In genomic region chrX:154762529-154763296, GRCh38 we compare ENCODE assay signal across 8 cellular contexts. TPM values are rescaled to one million over a fixed set of nuclear protein-coding genes. Genes with fewer than 3 reads are reported as not detected.
DNase-seq lines count a peak whose midpoint lies in the region; ATAC-seq, FAIRE-seq and TF ChIP-seq lines count a peak whose summit lies in the region.

Gene DKC1 (plus strand): TSS chrX:154762864. CDS start chrX:154762966, 102 bp downstream.

- peak within 1 kb of the TSS; percentile 78 for H3K9ac ChIP-seq in HepG2 (ENCODE audit: insufficient read depth, low read depth, low read length)

- DNase-seq in C1 segment of cervical spinal cord (lab: John Stamatoyannopoulos, UW) (peak; percentile 14 to 93 (median 86)), NCI-H69 (lab: John Stamatoyannopoulos, UW) (peak; percentile 97), HepG2 (ENCODE audit: low spot score) (peak; percentile 88)
- DNase-seq in activated CD4-positive, alpha-beta T cell treated with anti-CD3 and anti-CD28 coated beads, Interleukin-2, amount 50 U/mL, for 1 hour, result peak; percentile 92
- DNase-seq in stimulated activated CD4-positive, alpha-beta T cell treated with anti-CD3 and anti-CD28 coated beads, Interleukin-4, amount 100 ng/mL, for 1 hour, result peak; percentile 94

- CTCF ChIA-PET in HepG2 (lab: Yijun Ruan, JAX; ENCODE audit: low intra/inter-chr PET ratio, low total read pairs), result no interaction called here

- H2AFZ ChIP-seq in HepG2 (ENCODE audit: low read length), result peak within 1 kb of the TSS; percentile 46

- no peaks in the 10 kb centered on the region; a peak in 1 of 5 replicates for H3K27me3 ChIP-seq in HepG2 (ENCODE audit: control insufficient read depth in 1 of 2, insufficient read depth in 2 of 2, low read length in 2 of 2)

- 0% methylated on average over 1 of the region's 85 CpGs for WGBS in HepG2 (ENCODE audit: low lambda C conversion rate)

- peak within 1 kb of the TSS; percentile 84 for H3K4me2 ChIP-seq in HepG2 (ENCODE audit: low read depth, low read length)

- peak; percentile 47 to 81; a peak in 3 of 4 replicates for TF ChIP-seq POLR2A in HepG2 (IDR thresholded peaks at IDR 0.05; ENCODE audit: insufficient read depth in 1 of 2, low read depth in 2 of 2, low read length in 2 of 2)

- H3K27ac ChIP-seq in HepG2 (ENCODE audit: extremely low read length, insufficient read depth, low read length), result peak within 1 kb of the TSS; percentile 77

- intact Hi-C loops in dendritic cell treated with granulocyte-macrophage colony-stimulating factor and Interleukin-4, amounts not matched to agents 40 ng/mL and 50 ng/mL, for 4 days (cut with micrococcal nuclease), result loop anchor here (1.0 kb wide), 1 partner anchor 12 kb away; no protein-coding TSS in a partner anchor
- intact Hi-C loops in HepG2 (cut with micrococcal nuclease; ENCODE audit: unreplicated experiment), result loop anchor here (1.0 kb wide), 1 partner anchor 37 kb away; no protein-coding TSS in a partner anchor

- H3K9me3 ChIP-seq in HepG2 (ENCODE audit: low read length), result no peaks in the 10 kb centered on the region

- H4K20me1 ChIP-seq in HepG2 (ENCODE audit: insufficient read depth, low read length), result no peaks in the 10 kb centered on the region

- no peak for TF ChIP-seq RAD21 in HepG2 (CRISPR knock-in tag; IDR thresholded peaks at IDR 0.05)

- ATAC-seq in GM19328 (IDR thresholded peaks at IDR 0.05; ENCODE audit: unreplicated experiment) (peak; percentile 86), HG03520 (IDR thresholded peaks at IDR 0.05; ENCODE audit: unreplicated experiment) (peak; percentile 83), HepG2 (peak; percentile 94)

- peak within 1 kb of the TSS; percentile 46 to 69 (median 65); a peak in 5 of 6 replicates for H3K4me3 ChIP-seq in HepG2 (replicated peaks in 1 of 3; ENCODE audit: insufficient read depth in 1 of 3, low read depth in 2 of 3, low read length in 3 of 3)

- H3K4me1 Mint-ChIP-seq in dendritic cell treated with granulocyte-macrophage colony-stimulating factor and Interleukin-4, amounts not matched to agents 40 ng/mL and 50 ng/mL, for 4 days (ENCODE audit: low read depth), result peaks cover 9% of the 10 kb centered on the region

- no peaks in the 10 kb centered on the region for H3K27me3 Mint-ChIP-seq in dendritic cell treated with granulocyte-macrophage colony-stimulating factor and Interleukin-4, amounts not matched to agents 40 ng/mL and 50 ng/mL, for 4 days

- POLR2A ChIA-PET in HepG2 (lab: Yijun Ruan, JAX), result interaction anchor here (1.0 to 2.0 kb wide), 6 partner anchors 14 to 226 kb away, joined by 3 to 23 read pairs (median 4); partner anchors contain the start of genes IKBKG and MPP1

- TF ChIP-seq EP300 in HepG2 (IDR thresholded peaks at IDR 0.05; ENCODE audit: low read depth in 2 of 2, low read length in 2 of 2), result no peak
- no peak for TF ChIP-seq EP300 in HepG2 (CRISPR knock-in tag; IDR thresholded peaks at IDR 0.05; ENCODE audit: borderline replicate concordance)

- 0 out of 2 replicates have a peak, but pooled peaks have one; percentile 1 for TF ChIP-seq CTCF in HepG2 (CRISPR knock-in tag; IDR thresholded peaks at IDR 0.05)

- H3K79me2 ChIP-seq in HepG2 (ENCODE audit: insufficient read depth, low read length), result peaks cover 32% of the 10 kb centered on the region

- H3K9me3 Mint-ChIP-seq in dendritic cell treated with granulocyte-macrophage colony-stimulating factor and Interleukin-4, amounts not matched to agents 40 ng/mL and 50 ng/mL, for 4 days, result no peaks in the 10 kb centered on the region

- peak within 1 kb of the TSS; percentile 84 for H3K4me3 Mint-ChIP-seq in dendritic cell treated with granulocyte-macrophage colony-stimulating factor and Interleukin-4, amounts not matched to agents 40 ng/mL and 50 ng/mL, for 4 days

- in situ Hi-C loops in HepG2 (cut with HindIII; ENCODE audit: extremely low pct_ligation_motif_present, low pct_unique_long_range_greater_than_20kb), result no loop called here

- no peak for FAIRE-seq in HepG2 (lab: Jason Lieb, UNC)

- H3K36me3 Mint-ChIP-seq in dendritic cell treated with granulocyte-macrophage colony-stimulating factor and Interleukin-4, amounts not matched to agents 40 ng/mL and 50 ng/mL, for 4 days (ENCODE audit: low read depth), result peaks cover 31% of the 10 kb centered on the region

- BruUV-seq in HepG2 (replicated peaks; lab: Mats Ljungman, UMichigan), result no TSS peak

- H3K4me1 ChIP-seq in HepG2 (ENCODE audit: insufficient read depth, low read length), result peaks cover 27% of the 10 kb centered on the region

- H3K36me3 ChIP-seq in HepG2 (replicated peaks in 1 of 2; ENCODE audit: control insufficient read depth in 1 of 2, insufficient read depth in 2 of 2, low read length in 2 of 2), result peaks cover 7 to 25% of the 10 kb centered on the region in 2 experiments; a peak in 4 of 5 replicates

- H3K27ac Mint-ChIP-seq in dendritic cell treated with granulocyte-macrophage colony-stimulating factor and Interleukin-4, amounts not matched to agents 40 ng/mL and 50 ng/mL, for 4 days, result peak within 1 kb of the TSS; percentile 89

TF ChIP-seq in HepG2, 621 proteins besides CTCF, POLR2A, EP300 and RAD21 (continues in another document):
- TF ChIP-seq ZNF781 (CRISPR knock-in tag; IDR thresholded peaks at IDR 0.05; ENCODE audit: borderline replicate concordance, not compliant biosample characterization) (no peak), TFDP2 (CRISPR knock-in tag; IDR thresholded peaks at IDR 0.05) (peak; percentile 80), TFAP4 (IDR thresholded peaks at IDR 0.05; ENCODE audit: borderline replicate concordance, low read depth) (peak; percentile 81; the same call in 1 of the 2 replicates), TEAD3 (CRISPR knock-in tag; optimal IDR thresholded peaks at IDR 0.05; ENCODE audit: borderline replicate concordance) (peak; percentile 41), BCL6 (CRISPR knock-in tag; IDR thresholded peaks at IDR 0.05) (no peak), ZNF629 (CRISPR knock-in tag; conservative IDR thresholded peaks at IDR 0.05) (no peak), PCBP2 (optimal IDR thresholded peaks at IDR 0.05; ENCODE audit: low read depth, low read length, poor library complexity, severe bottlenecking) (no peak), ZNF563 (CRISPR knock-in tag; IDR thresholded peaks at IDR 0.05) (peak; percentile 69)

RNA-seq across cellular contexts. Expression of gene DKC1, which starts in this region (rescaled TPM):
- total RNA-seq in HepG2 (2016; rRNA removed; fragmentation: Illumina TruSeq; extraction: Trizol), result 102 and 150 TPM in 2 replicates
- 22.8 and 23.0 TPM in 2 replicates for total RNA-seq in HepG2 (2016; cell fraction: cytosol; rRNA removed; fragmentation: Illumina TruSeq; extraction: Trizol; ENCODE audit: low read depth)
- total RNA-seq in HepG2 (2016; cell fraction: insoluble cytoplasmic fraction; rRNA removed; fragmentation: Illumina TruSeq; extraction: Trizol), result 102 and 151 TPM in 2 replicates
- total RNA-seq in HepG2 (2016; cell fraction: membrane; rRNA removed; fragmentation: Illumina TruSeq; extraction: Trizol), result 30.2 and 37.3 TPM in 2 replicates
- total RNA-seq in HepG2 (2016; cell fraction: nucleus; rRNA removed; fragmentation: Illumina TruSeq; extraction: Trizol), result 62.0 and 64.5 TPM in 2 replicates
- polyA plus RNA-seq in HepG2 (2011; rRNA removed), result 45.4 and 61.6 TPM in 2 replicates
- 42.0 and 60.1 TPM in 2 replicates for polyA plus RNA-seq in HepG2 (2011; cell fraction: cytosol; rRNA removed)
- polyA plus RNA-seq in HepG2 (2011; cell fraction: nucleus; rRNA removed), result 42.2 and 51.5 TPM in 2 replicates
- 78.2 and 80.7 TPM in 2 replicates for polyA plus RNA-seq in HepG2 (2012)
- polyA plus RNA-seq in HepG2 (2016; cell fraction: cytosol; fragmentation: Illumina TruSeq; extraction: Trizol; ENCODE audit: low read depth), result 10.7 and 11.1 TPM in 2 replicates
- polyA plus RNA-seq in HepG2 (2016; cell fraction: insoluble cytoplasmic fraction; fragmentation: Illumina TruSeq; extraction: Trizol; ENCODE audit: low read depth), result 172 and 182 TPM in 2 replicates
- 20.1 and 22.3 TPM in 2 replicates for polyA plus RNA-seq in HepG2 (2016; cell fraction: membrane; fragmentation: Illumina TruSeq; extraction: Trizol; ENCODE audit: low read depth)
- polyA plus RNA-seq in HepG2 (2016; cell fraction: nucleus; fragmentation: Illumina TruSeq; extraction: Trizol; ENCODE audit: insufficient read depth, low read depth), result 93.0 and 104 TPM in 2 replicates
- 31.1 and 142 TPM in 2 replicates for polyA minus RNA-seq in HepG2 (2011; rRNA and poly(A)+ RNA removed; ENCODE audit: low replicate concordance)
- 26.4 and 28.8 TPM in 2 replicates for polyA minus RNA-seq in HepG2 (2011; cell fraction: cytosol; rRNA and poly(A)+ RNA removed)
- polyA minus RNA-seq in HepG2 (2011; cell fraction: nucleus; rRNA and poly(A)+ RNA removed), result 83.4 and 85.1 TPM in 2 replicates

Comparison
In these comparisons a context has a peak if more than half of its experiments do, and no peak if none do; other contexts are left out.
1. Peak in every context shown above with its lines: DNase-seq, ATAC-seq, H3K4me3 ChIP-seq and H3K27ac ChIP-seq.